16 cellular contexts compared by ENCODE assay signal in genomic region chr19:16319466-16319865, GRCh38. TPM values are rescaled to one million over a fixed set of nuclear protein-coding genes. Genes with fewer than 3 reads are reported as not detected.
DNase-seq lines count a peak whose midpoint lies in the region; ATAC-seq and TF ChIP-seq lines count a peak whose summit lies in the region.
"Had no signal": no experiment of that assay in that cellular context is flagged by ENCODE, and none has a peak within 500 bp of the region (broad histone marks: within the 10 kb centered on the region; RNA-seq: fewer than 3 reads in every experiment).

No MANE protein-coding gene starts in this region.

- TF ChIP-seq POLR2A in transverse colon (IDR thresholded peaks at IDR 0.05): no peak

- peak overlapping the region; percentile 42 for H3K4me3 Mint-ChIP-seq in CD8-positive, alpha-beta T cell
- H3K4me3 Mint-ChIP-seq in T-cell: peak overlapping the region in 1 of 3 donors; percentile 48
- H3K4me3 Mint-ChIP-seq: T-helper 1 cell treated with Interleukin-12 subunit alpha and Interleukin-12 subunit beta and Interleukin-4 antibody, amounts not matched to agents 30 μg/mL and 1 μg/mL, for 36 hours had no signal

- intact Hi-C loops in CD8-positive, alpha-beta T cell (cut with DNase I, micrococcal nuclease): no loop called here
- intact Hi-C loops in transverse colon (cut with DNase I; ENCODE audit: low total_unique reads): no loop called here

- no peak overlapping the region for H2AFZ ChIP-seq in Karpas-422 (ENCODE audit: low read length)

- H3K36me3 Mint-ChIP-seq in CD8-positive, alpha-beta T cell: no peaks in the 10 kb centered on the region
- H3K36me3 Mint-ChIP-seq in T-cell: peaks cover 4% of the 10 kb centered on the region

- H3K9me3 ChIP-seq in CD8-positive, alpha-beta T cell (ENCODE audit: low read length): no peaks in the 10 kb centered on the region
- H3K9me3 ChIP-seq in Karpas-422 (ENCODE audit: low read length): no peaks in the 10 kb centered on the region; the same call in 1 of the 2 replicates
- no peaks in the 10 kb centered on the region for H3K9me3 ChIP-seq in transverse colon
- H3K9me3 ChIP-seq: upper lobe of right lung had no signal

- H3K27ac ChIP-seq in CD8-positive, alpha-beta T cell (ENCODE audit: low read depth, low read length): no peak overlapping the region
- no peak overlapping the region for H3K27ac ChIP-seq in Karpas-422 (ENCODE audit: low read length)
- no peak overlapping the region for H3K27ac ChIP-seq in transverse colon
- H3K27ac ChIP-seq: upper lobe of right lung had no signal

- no peak overlapping the region for H3K9ac ChIP-seq in Karpas-422 (ENCODE audit: low read length)

- CTCF ChIA-PET in CD8-positive, alpha-beta T cell (lab: Charles Lee): interaction anchor here (0.8 to 2.1 kb wide), 4 partner anchors 57 to 134 kb away, joined by 5 to 7 read pairs (median 5); partner anchors contain the start of gene FAM32A
- CTCF ChIA-PET in T-cell (lab: Charles Lee): interaction anchor here (0.7 kb wide), 2 partner anchors 19 to 69 kb away, joined by 3 to 4 read pairs; no protein-coding TSS in a partner anchor

- in situ Hi-C loops in transverse colon (cut with MboI; ENCODE audit: low pct_ligation_motif_present in 1 of 4, low pct_unique_long_range_greater_than_20kb in 1 of 4, low sequenced_read_pairs in 3 of 4): no loop called here

- peak; percentile 23 for DNase-seq in AG10803 (ENCODE audit: low read depth)
- peak in 4 of 7 experiments; percentile 60 to 68 (median 65) for DNase-seq in CD8-positive, alpha-beta T cell
- peak in 15 of 34 experiments; percentile 19 to 60 (median 39) for DNase-seq in T-cell
- peak; percentile 30 for DNase-seq in fibroblast of gingiva (ENCODE audit: low read depth)
- DNase-seq in Karpas-422: no peak
- DNase-seq in transverse colon: no peak
- DNase-seq: central memory CD4-positive, alpha-beta T cell; GDM1; KG1; NCI-H1694 treated with DMSO at 0.1 percent for 48 hours; NCI-H510A treated with DMSO at 0.1 percent for 48 hours; PC-3; upper lobe of right lung had no signal

- peak; percentile 19 for ATAC-seq in CD8-positive, alpha-beta T cell
- ATAC-seq in T-cell (replicated peaks in 1 of 4) (peak in 3 of 4 experiments; percentile 17 to 23 (median 21)), HG03139 (IDR thresholded peaks at IDR 0.05; ENCODE audit: unreplicated experiment) (no peak)
- ATAC-seq: PC-3, upper lobe of right lung had no signal

- H3K4me3 ChIP-seq in AG10803 (ENCODE audit: low read length): no peak overlapping the region
- no peak overlapping the region for H3K4me3 ChIP-seq in CD8-positive, alpha-beta T cell (ENCODE audit: low read depth, low read length)
- H3K4me3 ChIP-seq in Karpas-422 (ENCODE audit: low read length): no peak overlapping the region
- no peak overlapping the region for H3K4me3 ChIP-seq in transverse colon
- H3K4me3 ChIP-seq: upper lobe of right lung had no signal

- no peaks in the 10 kb centered on the region for H3K27me3 Mint-ChIP-seq in CD8-positive, alpha-beta T cell (ENCODE audit: low read depth)
- no peaks in the 10 kb centered on the region for H3K27me3 Mint-ChIP-seq in T-cell
- H3K27me3 Mint-ChIP-seq: CD4-positive, alpha-beta memory T cell had no signal

- TF ChIP-seq CTCF in AG10803 (conservative IDR thresholded peaks at IDR 0.05; ENCODE audit: low read length): no peak
- no peak for TF ChIP-seq CTCF in CD8-positive, alpha-beta T cell (IDR thresholded peaks at IDR 0.05)
- no peak for TF ChIP-seq CTCF in transverse colon (IDR thresholded peaks at IDR 0.05)

- POLR2A ChIA-PET in CD8-positive, alpha-beta T cell (lab: Charles Lee): interaction anchor here (0.6 to 2.4 kb wide), 3 partner anchors 9 to 74 kb away, joined by 3 to 9 read pairs (median 3); no protein-coding TSS in a partner anchor
- POLR2A ChIA-PET in T-cell (lab: Charles Lee): interaction anchor here (0.5 to 0.7 kb wide), 3 partner anchors 66 to 233 kb away, joined by 3 to 5 read pairs (median 3); no protein-coding TSS in a partner anchor

- WGBS in transverse colon (ENCODE audit: low coverage in 1 of 2), 2 donors: 20 to 56% methylated on average over 5 to 8 of the region's 8 CpGs

- no peak for TF ChIP-seq EP300 in transverse colon (IDR thresholded peaks at IDR 0.05; ENCODE audit: low read depth)

- peaks cover 2% of the 10 kb centered on the region for H3K9me3 Mint-ChIP-seq in CD8-positive, alpha-beta T cell
- H3K9me3 Mint-ChIP-seq in T-cell: peaks cover 0 to 6% (median 3%) of the 10 kb centered on the region in 3 donors

- H3K36me3 ChIP-seq in CD8-positive, alpha-beta T cell (ENCODE audit: insufficient read depth, low read length): no peaks in the 10 kb centered on the region
- H3K36me3 ChIP-seq in Karpas-422 (ENCODE audit: insufficient read depth, low read length) (no peaks in the 10 kb centered on the region), transverse colon (no peaks in the 10 kb centered on the region)
- H3K36me3 ChIP-seq: upper lobe of right lung had no signal

- peaks cover 32% of the 10 kb centered on the region for H3K4me1 Mint-ChIP-seq in CD8-positive, alpha-beta T cell (ENCODE audit: low read depth)
- peaks cover 38 to 53% (median 40%) of the 10 kb centered on the region in 3 donors for H3K4me1 Mint-ChIP-seq in T-cell

- H3K27me3 ChIP-seq in CD8-positive, alpha-beta T cell (ENCODE audit: insufficient read depth, low read length): no peaks in the 10 kb centered on the region
- H3K27me3 ChIP-seq in Karpas-422 (ENCODE audit: low read length): no peaks in the 10 kb centered on the region
- H3K27me3 ChIP-seq in transverse colon: no peaks in the 10 kb centered on the region
- H3K27me3 ChIP-seq: upper lobe of right lung had no signal

- H3K27ac Mint-ChIP-seq in CD8-positive, alpha-beta T cell: peak overlapping the region; percentile 18
- H3K27ac Mint-ChIP-seq in T-cell: no peak overlapping the region
- H3K27ac Mint-ChIP-seq: T-helper 1 cell treated with Interleukin-12 subunit alpha and Interleukin-12 subunit beta and Interleukin-4 antibody, amounts not matched to agents 30 μg/mL and 1 μg/mL, for 36 hours had no signal

- peaks cover 30% of the 10 kb centered on the region for H3K4me1 ChIP-seq in CD8-positive, alpha-beta T cell (ENCODE audit: insufficient read depth, low read length)
- peaks cover 17% of the 10 kb centered on the region for H3K4me1 ChIP-seq in Karpas-422 (ENCODE audit: low read length)
- H3K4me1 ChIP-seq in transverse colon: peaks cover 0 to 23% (median 6%) of the 10 kb centered on the region in 4 donors

- H4K20me1 ChIP-seq in Karpas-422 (ENCODE audit: insufficient read depth, low read depth, low read length): peaks cover 5% of the 10 kb centered on the region; the same call in 1 of the 2 replicates

- H3K79me2 ChIP-seq in Karpas-422 (ENCODE audit: low read length): no peaks in the 10 kb centered on the region

- H3K9me2 ChIP-seq in Karpas-422 (replicated peaks; ENCODE audit: insufficient read depth, low read length): no peaks in the 10 kb centered on the region

- H3K4me2 ChIP-seq in Karpas-422 (ENCODE audit: low read depth, low read length, poor library complexity, severe bottlenecking): no peak overlapping the region

RNA-seq across cellular contexts. Expression of gene KLF2, which starts 5.2 kb away (rescaled TPM):
- total RNA-seq in CD8-positive, alpha-beta T cell: 100 to 1,000 TPM; 817 to 847 TPM
- total RNA-seq in T-cell (100 to 1,000 TPM; 612 to 721 (median 621) TPM), transverse colon (10 to 100 TPM; 19.9 to 74.4 (median 48.9) TPM)
- total RNA-seq in Karpas-422 (2014; rRNA removed; shearing (Covaris generic); ENCODE audit: low replicate concordance): 0.22 TPM in 1 of 2 replicates, not detected in the other

Comparison
In these comparisons a context has a peak if more than half of its experiments do, and no peak if none do; other contexts are left out.
1. DNase-seq: peak in AG10803 (single experiment), CD8-positive, alpha-beta T cell (4 of 7) and fibroblast of gingiva (single experiment); none in Karpas-422 (single experiment) and transverse colon (single experiment).
2. RNA of gene KLF2, which starts 5.2 kb away (total RNA-seq): 817 to 847 TPM in CD8-positive, alpha-beta T cell, 612 to 721 TPM in T-cell and 19.9 to 74.4 TPM in transverse colon; 0.22 TPM in Karpas-422; every median in the first group is over 10 times any median in the second.